9 cellular contexts compared by ENCODE assay signal in genomic region chr6:28586273-28586672, GRCh38.
DNase-seq lines count a peak whose midpoint lies in the region; ATAC-seq, FAIRE-seq and TF ChIP-seq lines count a peak whose summit lies in the region.
"Had no signal": no experiment of that assay in that cellular context is flagged by ENCODE, and none has a peak within 500 bp of the region (broad histone marks: within the 10 kb centered on the region; RNA-seq: fewer than 3 reads in every experiment).

No MANE protein-coding gene starts in this region.

- H3K4me3 ChIP-seq in GM08714 (ENCODE audit: low read length) (peak overlapping the region; percentile 75), Panc1 (ENCODE audit: low read depth in 2 of 2, low read length in 2 of 2) (peak overlapping the region; percentile 59 to 74), fibroblast of mammary gland (ENCODE audit: control insufficient read depth, low read depth, low read length) (peak overlapping the region; percentile 75), pancreas (peak overlapping the region; percentile 47 to 61 (median 56))

- FAIRE-seq in pancreas (lab: Jason Lieb, UNC), result no peak

- TSS peak; percentile 83 for BruUV-seq in Panc1 (replicated peaks; lab: Mats Ljungman, UMichigan)

- DNase-seq in Panc1 (ENCODE audit: low read depth, low spot score), result no peak
- no peak for DNase-seq in fibroblast of mammary gland (ENCODE audit: low read depth)
- no peak for DNase-seq in pancreas
- DNase-seq in NCI-H2196 (lab: John Stamatoyannopoulos, UW; ENCODE audit: unreplicated experiment), result no peak
- DNase-seq in NCI-H2196 treated with DMSO at 0.1 percent for 48 hours (lab: John Stamatoyannopoulos, UW; ENCODE audit: unreplicated experiment), result no peak
- DNase-seq: Peyer's patch had no signal

- no peaks in the 10 kb centered on the region; the same call in 1 of the 2 replicates for H3K27me3 ChIP-seq in Panc1 (ENCODE audit: control insufficient read depth, insufficient read depth, low read length)
- peaks cover 0 to 5% (median 0%) of the 10 kb centered on the region in 4 donors for H3K27me3 ChIP-seq in pancreas

- H3K27ac ChIP-seq in Panc1 (ENCODE audit: low read length), result peak overlapping the region; percentile 81
- no peak overlapping the region for H3K27ac ChIP-seq in pancreas
- H3K27ac ChIP-seq: Peyer's patch had no signal

- H3K36me3 ChIP-seq in Panc1 (ENCODE audit: control insufficient read depth, insufficient read depth, low read length), result no peaks in the 10 kb centered on the region
- no peaks in the 10 kb centered on the region for H3K36me3 ChIP-seq in pancreas
- H3K36me3 ChIP-seq: Peyer's patch had no signal

- TF ChIP-seq CTCF in Panc1 (IDR thresholded peaks at IDR 0.05), result no peak
- TF ChIP-seq CTCF in fibroblast of mammary gland (conservative IDR thresholded peaks at IDR 0.05; ENCODE audit: control insufficient read depth, insufficient read depth, low read depth, low read length), result no peak
- no peak for TF ChIP-seq CTCF in pancreas (IDR thresholded peaks at IDR 0.05)

- H3K4me1 ChIP-seq in Panc1 (ENCODE audit: control insufficient read depth, insufficient read depth, low read length), result peaks cover 15% of the 10 kb centered on the region
- peaks cover 0 to 19% (median 4%) of the 10 kb centered on the region in 3 donors for H3K4me1 ChIP-seq in pancreas
- H3K4me1 ChIP-seq: Peyer's patch had no signal

- intact Hi-C loops in Panc1 (cut with micrococcal nuclease; ENCODE audit: unreplicated experiment), result loop anchor here (5.0 kb wide), 1 partner anchor 89 kb away; no protein-coding TSS in a partner anchor
- intact Hi-C loops in pancreas (cut with DNase I), result no loop called here

- CTCF ChIA-PET in Panc1 (lab: Charles Lee), result interaction anchor here (0.6 kb wide), 1 partner anchor 223 kb away, joined by 3 read pairs; no protein-coding TSS in a partner anchor

- POLR2A ChIA-PET in Panc1 (lab: Charles Lee), result interaction anchor here (0.6 kb wide), 1 partner anchor 121 kb away, joined by 5 read pairs; no protein-coding TSS in a partner anchor

- no peak for ATAC-seq in Panc1
- peak in 2 of 4 donors; percentile 2 to 24 for ATAC-seq in pancreas
- ATAC-seq in GM19397 (IDR thresholded peaks at IDR 0.05; ENCODE audit: unreplicated experiment), result no peak
- no peak for ATAC-seq in HG02759 (IDR thresholded peaks at IDR 0.05; ENCODE audit: unreplicated experiment)

- in situ Hi-C loops in Panc1 (cut with HindIII; ENCODE audit: low pct_unique_long_range_greater_than_20kb, low sequenced_read_pairs), result no loop called here

- H3K9me3 ChIP-seq in Panc1 (ENCODE audit: control insufficient read depth, insufficient read depth, low read depth, low read length) (no peaks in the 10 kb centered on the region), pancreas (no peaks in the 10 kb centered on the region)
- H3K9me3 ChIP-seq: Peyer's patch had no signal

- WGBS in pancreas, 2 donors, result 33% methylated on average over 6 of the region's 6 CpGs
